In the genomic region with DNA sequence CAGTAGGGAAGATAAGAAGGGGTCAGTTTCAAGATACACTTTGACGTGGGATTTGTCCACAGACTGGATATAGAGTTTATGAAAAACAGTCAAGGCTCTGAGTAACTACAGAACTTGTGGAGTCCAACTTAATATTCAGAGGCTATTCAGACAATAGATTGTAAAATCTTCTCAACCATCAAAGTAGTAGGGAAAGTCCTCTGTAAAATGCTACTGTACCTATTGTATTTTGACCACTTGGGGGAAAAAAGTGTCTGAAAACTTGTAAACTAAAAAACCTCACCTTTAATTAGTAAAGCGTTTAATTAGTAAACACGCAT, we compare ENCODE assay signal across 15 cellular contexts. TPM values are rescaled to one million over a fixed set of nuclear protein-coding genes. Genes with fewer than 3 reads are reported as not detected.
DNase-seq lines count a peak whose midpoint lies in the region; ATAC-seq and TF ChIP-seq lines count a peak whose summit lies in the region.
"Had no signal": no experiment of that assay in that cellular context is flagged by ENCODE, and none has a peak within 500 bp of the region (broad histone marks: within the 10 kb centered on the region; RNA-seq: fewer than 3 reads in every experiment).

No MANE protein-coding gene starts in this region.

- no peak for ATAC-seq in stimulated activated naive CD8-positive, alpha-beta T cell treated with anti-CD3 and anti-CD28 coated beads, Interleukin-15, amount 100 ng/mL, for 72 hours
- ATAC-seq in omental fat pad (ENCODE audit: low FRiP score), result no peak
- ATAC-seq: Right ventricle myocardium inferior, WTC11 had no signal

- peaks cover 66% of the 10 kb centered on the region for H3K36me3 Mint-ChIP-seq in activated T-cell treated with anti-CD3 and anti-CD28 coated beads, Interleukin-2, amount 50 U/mL, for 24 hours (ENCODE audit: low read depth)

- no TSS peak for BruUV-seq in PC-9 (replicated peaks; lab: Mats Ljungman, UMichigan)

- H3K27ac ChIP-seq in PC-9 (0 out of 2 replicates have a peak overlapping the region, but pooled peaks have one; percentile 32), dorsolateral prefrontal cortex (peak overlapping the region in 57 of 59 donors; percentile 9 to 95 (median 84))
- H3K27ac ChIP-seq: lower lobe of right lung, thoracic aorta had no signal

- H3K27me3 ChIP-seq in PC-9 (ENCODE audit: insufficient read depth, low read depth) (no peaks in the 10 kb centered on the region), dorsolateral prefrontal cortex (no peaks in the 10 kb centered on the region)

- H3K9me3 Mint-ChIP-seq in activated T-cell treated with anti-CD3 and anti-CD28 coated beads, Interleukin-2, amount 50 U/mL, for 24 hours, result no peaks in the 10 kb centered on the region
- H3K9me3 Mint-ChIP-seq in stimulated activated naive CD8-positive, alpha-beta T cell treated with anti-CD3 and anti-CD28 coated beads, Interleukin-15, amount 100 ng/mL, for 72 hours, result no peaks in the 10 kb centered on the region
- H3K9me3 Mint-ChIP-seq: WTC11 had no signal

- peaks cover 58% of the 10 kb centered on the region for H3K36me3 ChIP-seq in PC-9 (ENCODE audit: low read depth)
- H3K36me3 ChIP-seq: lower lobe of right lung, thoracic aorta had no signal

- H3K4me1 ChIP-seq in PC-9 (replicated peaks; ENCODE audit: insufficient read depth), result peaks cover 91% of the 10 kb centered on the region

- H3K4me1 Mint-ChIP-seq in activated T-cell treated with anti-CD3 and anti-CD28 coated beads, Interleukin-2, amount 50 U/mL, for 24 hours (ENCODE audit: low read depth), result peaks cover 86% of the 10 kb centered on the region
- H3K4me1 Mint-ChIP-seq in stimulated activated naive CD8-positive, alpha-beta T cell treated with anti-CD3 and anti-CD28 coated beads, Interleukin-15, amount 100 ng/mL, for 72 hours, result peaks cover 96% of the 10 kb centered on the region

- intact Hi-C loops in PC-9 (cut with micrococcal nuclease; ENCODE audit: unreplicated experiment) (no loop called here), dorsolateral prefrontal cortex (cut with DNase I) (no loop called here)

- H3K4me3 Mint-ChIP-seq in activated T-cell treated with anti-CD3 and anti-CD28 coated beads, Interleukin-2, amount 50 U/mL, for 24 hours, result peak overlapping the region; percentile 77
- H3K4me3 Mint-ChIP-seq in stimulated activated naive CD8-positive, alpha-beta T cell treated with anti-CD3 and anti-CD28 coated beads, Interleukin-15, amount 100 ng/mL, for 72 hours, result peak overlapping the region; percentile 76 to 81
- H3K4me3 Mint-ChIP-seq: WTC11 had no signal

- CTCF ChIA-PET in PC-9 (lab: Charles Lee), result no interaction called here

- peak overlapping the region; percentile 85 for H3K27ac Mint-ChIP-seq in activated T-cell treated with anti-CD3 and anti-CD28 coated beads, Interleukin-2, amount 50 U/mL, for 24 hours
- H3K27ac Mint-ChIP-seq in stimulated activated naive CD8-positive, alpha-beta T cell treated with anti-CD3 and anti-CD28 coated beads, Interleukin-15, amount 100 ng/mL, for 72 hours, result peak overlapping the region; percentile 14 to 99

- H3K9me3 ChIP-seq in PC-9 (ENCODE audit: insufficient read depth, low read depth), result no peaks in the 10 kb centered on the region
- H3K9me3 ChIP-seq: lower lobe of right lung, thoracic aorta had no signal

- H3K4me2 ChIP-seq in PC-9, result peak overlapping the region; percentile 8

- no peaks in the 10 kb centered on the region for H3K9me2 ChIP-seq in PC-9 (ENCODE audit: insufficient read depth)

- no peak overlapping the region for H3K4me3 ChIP-seq in PC-9
- H3K4me3 ChIP-seq in dorsolateral prefrontal cortex, result peak overlapping the region in 11 of 59 donors; percentile 3 to 45 (median 18)
- H3K4me3 ChIP-seq: thoracic aorta had no signal

- H3K79me2 ChIP-seq in PC-9 (ENCODE audit: low read depth), result peaks cover 98% of the 10 kb centered on the region

- H3F3A ChIP-seq in PC-9 (ENCODE audit: insufficient read depth, low read depth), result peaks cover 80% of the 10 kb centered on the region

- no peaks in the 10 kb centered on the region for H3K27me3 Mint-ChIP-seq in activated T-cell treated with anti-CD3 and anti-CD28 coated beads, Interleukin-2, amount 50 U/mL, for 24 hours
- H3K27me3 Mint-ChIP-seq in stimulated activated naive CD8-positive, alpha-beta T cell treated with anti-CD3 and anti-CD28 coated beads, Interleukin-15, amount 100 ng/mL, for 72 hours, result no peaks in the 10 kb centered on the region

- POLR2A ChIA-PET in PC-9 (lab: Charles Lee; ENCODE audit: unreplicated experiment), result interaction anchor here (0.6 kb wide), 1 partner anchor 398 kb away, joined by 4 read pairs; no protein-coding TSS in a partner anchor

- no peak overlapping the region for H2AFZ ChIP-seq in PC-9

- TF ChIP-seq CTCF in PC-9 (conservative IDR thresholded peaks at IDR 0.05) (no peak), dorsolateral prefrontal cortex (IDR thresholded peaks at IDR 0.05 in 54 of 56, conservative IDR thresholded peaks at IDR 0.05 in 2 of 56; ENCODE audit: low read depth in 1 of 56, partially characterized antibody in 56 of 56) (no peak), omental fat pad (IDR thresholded peaks at IDR 0.05) (no peak)

- peaks cover 96% of the 10 kb centered on the region for H4K20me1 ChIP-seq in PC-9 (ENCODE audit: insufficient read depth)

- DNase-seq in activated T-cell treated with anti-CD3 and anti-CD28 coated beads, Interleukin-2, amount 50 U/mL, for 24 hours, result no peak
- DNase-seq in activated T-cell treated with anti-CD3 and anti-CD28 coated beads, Interleukin-2, amount 50 U/mL, for 1 hour, result no peak
- no peak for DNase-seq in PC-9
- no peak for DNase-seq in dorsolateral prefrontal cortex
- no peak for DNase-seq in stimulated activated naive CD8-positive, alpha-beta T cell treated with anti-CD3 and anti-CD28 coated beads, Interleukin-15, amount 100 ng/mL, for 72 hours
- DNase-seq in cerebellum (ENCODE audit: low spot score), result no peak
- DNase-seq in omental fat pad (ENCODE audit: low spot score), result no peak
- no peak for DNase-seq in DMS153 treated with DMSO at 0.1 percent for 48 hours (lab: John Stamatoyannopoulos, UW; ENCODE audit: unreplicated experiment)
- DNase-seq: effector CD8-positive, alpha-beta T cell; head of caudate nucleus; lower lobe of right lung; NCI-H226 had no signal

RNA-seq across cellular contexts. Expression of gene PTP4A2, which starts 10.5 kb away (rescaled TPM):
- total RNA-seq in PC-9 (2021) (149 and 201 TPM in 2 replicates), dorsolateral prefrontal cortex (100 to 1,000 TPM; 185 to 784 (median 393) TPM), cerebellum (155 TPM), omental fat pad (100 to 1,000 TPM; 216 to 385 (median 283) TPM)
